ENCODE assay signal across 11 cellular contexts in the genomic region with DNA sequence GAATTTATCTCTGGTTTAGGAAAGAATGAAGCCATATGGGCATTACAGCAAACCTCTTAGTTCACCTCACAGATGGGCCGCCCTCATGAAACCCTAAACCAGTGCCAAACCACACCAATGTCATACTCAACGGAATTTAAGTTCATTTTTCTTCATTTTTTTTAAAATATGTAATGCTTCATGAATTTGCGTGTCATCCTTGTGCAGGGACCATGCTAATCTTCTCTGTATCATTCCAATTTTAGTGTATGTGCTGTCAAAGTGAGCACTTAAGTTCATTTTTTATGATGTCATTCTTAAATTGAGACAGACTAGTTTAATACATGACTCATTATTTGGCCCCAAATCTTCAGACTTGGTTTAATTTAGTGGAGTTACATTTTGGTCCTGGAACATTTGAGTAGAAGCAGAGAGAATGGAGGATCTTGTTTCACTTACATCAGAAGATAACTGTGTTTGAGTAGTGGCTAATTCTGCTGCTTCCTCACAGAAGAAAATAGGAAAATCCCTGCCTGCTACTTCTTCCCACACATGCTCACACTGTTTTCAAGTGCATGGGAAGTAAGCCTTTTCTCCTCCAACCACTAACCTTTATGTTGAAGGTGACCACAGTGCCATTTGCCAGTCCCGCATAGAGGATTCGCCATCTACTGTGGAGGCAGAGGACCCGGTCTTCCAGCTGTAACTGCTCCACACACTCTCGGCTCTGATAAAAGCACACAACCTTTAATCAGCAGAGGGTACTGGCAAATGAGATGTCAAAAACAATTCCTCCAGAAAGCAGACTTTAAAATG.
DNase-seq lines count a peak whose midpoint lies in the region; ATAC-seq, FAIRE-seq and TF ChIP-seq lines count a peak whose summit lies in the region.
"Had no signal": no experiment of that assay in that cellular context is flagged by ENCODE, and none has a peak within 500 bp of the region (broad histone marks: within the 10 kb centered on the region; RNA-seq: fewer than 3 reads in every experiment).

No MANE protein-coding gene starts in this region.

- H3K4me1 ChIP-seq in suprapubic skin: no peaks in the 10 kb centered on the region

- DNase-seq in AG09309 (ENCODE audit: low read depth) (peak; percentile 89), HS-27A (ENCODE audit: low read depth) (peak; percentile 79), astrocyte of the spinal cord (ENCODE audit: low read depth, low spot score) (peak; percentile 87), memory B cell (ENCODE audit: low spot score in 2 of 2) (no peak), suprapubic skin (ENCODE audit: low spot score in 2 of 2) (no peak), GM12891 (ENCODE audit: insufficient read length, low spot score) (no peak)
- DNase-seq: activated B cell treated with CpG ODN at 0.5 μM for 24 hours; activated effector memory CD4-positive, alpha-beta T cell treated with Interleukin-2 at 50 U/mL for 16 hours; effector CD4-positive, alpha-beta T cell had no signal

- H3K27ac Mint-ChIP-seq in memory B cell: peak overlapping the region; percentile 41
- H3K27ac Mint-ChIP-seq: activated B cell treated with CpG ODN at 0.5 μM for 24 hours had no signal

- no peaks in the 10 kb centered on the region for H3K27me3 Mint-ChIP-seq in memory B cell
- H3K27me3 Mint-ChIP-seq: activated B cell treated with CpG ODN at 0.5 μM for 24 hours had no signal

- H3K36me3 ChIP-seq in suprapubic skin: peaks cover 99% of the 10 kb centered on the region

- H3K9me3 ChIP-seq in suprapubic skin: no peaks in the 10 kb centered on the region

- in situ Hi-C loops in astrocyte of the spinal cord (cut with HindIII; ENCODE audit: low sequenced_read_pairs): no loop called here

- H3K4me3 ChIP-seq in AG09309 (ENCODE audit: control insufficient read depth, low read depth, low read length) (no peak overlapping the region), astrocyte of the spinal cord (ENCODE audit: low read depth, low read length) (no peak overlapping the region), suprapubic skin (no peak overlapping the region)

- no peaks in the 10 kb centered on the region for H3K4me1 Mint-ChIP-seq in memory B cell
- H3K4me1 Mint-ChIP-seq: activated B cell treated with CpG ODN at 0.5 μM for 24 hours had no signal

- ATAC-seq in memory B cell (ENCODE audit: low read depth): no peak
- no peak for ATAC-seq in HG03095 (IDR thresholded peaks at IDR 0.05; ENCODE audit: unreplicated experiment)
- no peak for ATAC-seq in GM21367 (IDR thresholded peaks at IDR 0.05; ENCODE audit: unreplicated experiment)

- no peak overlapping the region for H3K27ac ChIP-seq in suprapubic skin

- no peak for TF ChIP-seq CTCF in AG09309 (IDR thresholded peaks at IDR 0.05; ENCODE audit: control insufficient read depth, insufficient read depth, low read depth, low read length, missing control alignments)
- TF ChIP-seq CTCF in astrocyte of the spinal cord (IDR thresholded peaks at IDR 0.05; ENCODE audit: low read depth, low read length): no peak
- no peak for TF ChIP-seq CTCF in suprapubic skin (IDR thresholded peaks at IDR 0.05)

- H3K4me3 Mint-ChIP-seq in memory B cell: no peak overlapping the region
- H3K4me3 Mint-ChIP-seq: activated B cell treated with CpG ODN at 0.5 μM for 24 hours had no signal

- TF ChIP-seq POLR2A in suprapubic skin (IDR thresholded peaks at IDR 0.05) (no peak), GM12891 (IDR thresholded peaks at IDR 0.05; ENCODE audit: low read depth, low read length) (no peak)

- no peak for TF ChIP-seq EP300 in suprapubic skin (IDR thresholded peaks at IDR 0.05)

- H3K9me3 Mint-ChIP-seq in memory B cell: no peaks in the 10 kb centered on the region
- H3K9me3 Mint-ChIP-seq: activated B cell treated with CpG ODN at 0.5 μM for 24 hours had no signal

- peaks cover 43% of the 10 kb centered on the region for H3K36me3 Mint-ChIP-seq in memory B cell

- 74% methylated on average over 7 of the region's 7 CpGs for WGBS in suprapubic skin

- no peaks in the 10 kb centered on the region for H3K27me3 ChIP-seq in suprapubic skin

- no peak for FAIRE-seq in GM12891 (lab: Jason Lieb, UNC)

TF ChIP-seq in GM12891, 5 proteins besides CTCF, POLR2A, EP300 and RAD21:
- TF ChIP-seq TAF1 (IDR thresholded peaks at IDR 0.05; ENCODE audit: low read depth, low read length) (no peak), POLR2AphosphoS5 (IDR thresholded peaks at IDR 0.05; ENCODE audit: low read depth, low read length) (no peak), POU2F2 (IDR thresholded peaks at IDR 0.05; ENCODE audit: low read depth, low read length) (no peak), SPI1 (IDR thresholded peaks at IDR 0.05; ENCODE audit: low read depth, low read length) (no peak), PAX5 (IDR thresholded peaks at IDR 0.05; ENCODE audit: insufficient read depth, low read length, severe bottlenecking) (no peak)

Comparison
In these comparisons a context has a peak if more than half of its experiments do, and no peak if none do; other contexts are left out.
1. DNase-seq: peak in AG09309 (single experiment), HS-27A (single experiment) and astrocyte of the spinal cord (single experiment); none in memory B cell (0 of 2), suprapubic skin (0 of 2) and GM12891 (single experiment).